In the genomic region with DNA sequence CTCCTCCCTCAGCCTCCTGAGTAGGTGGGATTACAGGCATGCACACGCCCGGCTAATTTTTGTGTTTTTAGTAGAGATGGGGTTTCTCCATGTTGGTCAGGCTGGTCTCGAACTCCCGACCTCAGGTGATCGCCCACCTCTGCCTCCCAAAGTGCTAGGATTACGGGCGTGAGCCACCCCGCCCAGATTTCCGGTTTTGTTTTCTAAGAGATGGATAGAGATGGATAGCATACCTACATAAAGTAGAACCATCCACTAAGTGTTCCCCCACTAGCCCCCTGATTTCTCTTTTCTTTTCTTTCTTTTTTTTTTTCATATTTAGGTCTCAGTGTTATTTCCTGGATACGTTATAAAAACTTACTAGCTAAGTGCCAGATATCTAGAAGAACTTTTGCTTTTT, we compare ENCODE assay signal across 7 cellular contexts. TPM values are rescaled to one million over a fixed set of nuclear protein-coding genes. Genes with fewer than 3 reads are reported as not detected.
DNase-seq lines count a peak whose midpoint lies in the region; ATAC-seq and TF ChIP-seq lines count a peak whose summit lies in the region.

No MANE protein-coding gene starts in this region.

- peaks cover 3% of the 10 kb centered on the region; the same call in 1 of the 2 replicates for H3K36me3 Mint-ChIP-seq in WTC11
- H3K36me3 Mint-ChIP-seq in stimulated activated effector memory CD8-positive, alpha-beta T cell treated with anti-CD3 and anti-CD28 coated beads, Interleukin-12 subunit alpha, Interleukin-12 subunit beta, amount 100 ng/mL, for 72 hours = peaks cover 68% of the 10 kb centered on the region

- H3K4me3 ChIP-seq in HEK293 (ENCODE audit: low read depth, low read length) (peak overlapping the region; percentile 75), hepatocyte (peak overlapping the region; percentile 78)

- DNase-seq in WTC11 (ENCODE audit: low spot score) = no peak
- DNase-seq in hepatocyte (ENCODE audit: low spot score) = no peak
- DNase-seq in stimulated activated effector memory CD8-positive, alpha-beta T cell treated with anti-CD3 and anti-CD28 coated beads, Interleukin-12 subunit alpha, Interleukin-12 subunit beta, amount 100 ng/mL, for 72 hours (ENCODE audit: low spot score in 2 of 2) = no peak
- no peak for DNase-seq in DMS53 (lab: John Stamatoyannopoulos, UW)
- DNase-seq in hippocampal formation (lab: John Stamatoyannopoulos, UW) = no peak

- H3K27me3 Mint-ChIP-seq in WTC11 (ENCODE audit: low read depth) = no peaks in the 10 kb centered on the region

- H3K79me2 ChIP-seq in hepatocyte = peaks cover 66% of the 10 kb centered on the region

- H2AFZ ChIP-seq in hepatocyte = no peak overlapping the region

- H3K9me3 ChIP-seq in HEK293 (ENCODE audit: control insufficient read depth, insufficient read depth, low read depth, low read length) = no peaks in the 10 kb centered on the region
- no peaks in the 10 kb centered on the region for H3K9me3 ChIP-seq in hepatocyte (ENCODE audit: low read depth)

- H4K20me1 ChIP-seq in hepatocyte (ENCODE audit: insufficient read depth, poor library complexity, severe bottlenecking) = peaks cover 57% of the 10 kb centered on the region

- H3K27ac ChIP-seq in HEK293 (ENCODE audit: extremely low read depth, low read depth, low read length) (no peak overlapping the region), hepatocyte (peak overlapping the region; percentile 100)

- peaks cover 35% of the 10 kb centered on the region for H3K4me1 Mint-ChIP-seq in WTC11
- peaks cover 42% of the 10 kb centered on the region for H3K4me1 Mint-ChIP-seq in stimulated activated effector memory CD8-positive, alpha-beta T cell treated with anti-CD3 and anti-CD28 coated beads, Interleukin-12 subunit alpha, Interleukin-12 subunit beta, amount 100 ng/mL, for 72 hours

- POLR2A ChIA-PET in HEK293 (lab: Yijun Ruan, JAX) (interaction anchor here (0.7 to 2.6 kb wide), 3 partner anchors 11 to 294 kb away, joined by 3 to 39 read pairs (median 3); no protein-coding TSS in a partner anchor), WTC11 (lab: Charles Lee) (interaction anchor here (1.6 to 3.1 kb wide), 2 partner anchors 50 to 54 kb away, joined by 6 to 18 read pairs; no protein-coding TSS in a partner anchor)

- H3K27me3 ChIP-seq in hepatocyte = no peaks in the 10 kb centered on the region

- ATAC-seq in WTC11 = no peak
- no peak for ATAC-seq in stimulated activated effector memory CD8-positive, alpha-beta T cell treated with anti-CD3 and anti-CD28 coated beads, Interleukin-12 subunit alpha, Interleukin-12 subunit beta, amount 100 ng/mL, for 72 hours
- no peak for ATAC-seq in GM21737 (IDR thresholded peaks at IDR 0.05; ENCODE audit: unreplicated experiment)

- H3K9me3 Mint-ChIP-seq in WTC11 = no peaks in the 10 kb centered on the region
- H3K9me3 Mint-ChIP-seq in stimulated activated effector memory CD8-positive, alpha-beta T cell treated with anti-CD3 and anti-CD28 coated beads, Interleukin-12 subunit alpha, Interleukin-12 subunit beta, amount 100 ng/mL, for 72 hours = no peaks in the 10 kb centered on the region

- H3K4me1 ChIP-seq in HEK293 (ENCODE audit: control insufficient read depth, insufficient read depth, low read length) = peaks cover 8% of the 10 kb centered on the region
- H3K4me1 ChIP-seq in hepatocyte (ENCODE audit: insufficient read depth) = peaks cover 36% of the 10 kb centered on the region

- peak overlapping the region; percentile 82 for H3K4me2 ChIP-seq in hepatocyte

- no peak overlapping the region; the same call in 1 of the 2 replicates for H3K27ac Mint-ChIP-seq in WTC11
- peak overlapping the region; percentile 99 for H3K27ac Mint-ChIP-seq in stimulated activated effector memory CD8-positive, alpha-beta T cell treated with anti-CD3 and anti-CD28 coated beads, Interleukin-12 subunit alpha, Interleukin-12 subunit beta, amount 100 ng/mL, for 72 hours

- H3K36me3 ChIP-seq in HEK293 (ENCODE audit: control insufficient read depth in 2 of 2, insufficient read depth in 1 of 2, low read length in 2 of 2) (peaks cover 3 to 13% of the 10 kb centered on the region in 2 experiments), hepatocyte (replicated peaks; ENCODE audit: insufficient read depth, low read depth) (no peaks in the 10 kb centered on the region)

- WGBS in hepatocyte (ENCODE audit: low lambda C conversion rate, missing lambda C conversion rate) = 33% methylated on average over 10 of the region's 10 CpGs

- H3K4me3 Mint-ChIP-seq in WTC11 = peak overlapping the region; percentile 98
- H3K4me3 Mint-ChIP-seq in stimulated activated effector memory CD8-positive, alpha-beta T cell treated with anti-CD3 and anti-CD28 coated beads, Interleukin-12 subunit alpha, Interleukin-12 subunit beta, amount 100 ng/mL, for 72 hours = peak overlapping the region; percentile 99

- CTCF ChIA-PET in HEK293 (lab: Yijun Ruan, JAX) (interaction anchor here (0.6 to 3.9 kb wide), 7 partner anchors 17 to 358 kb away, joined by 3 to 27 read pairs (median 5); no protein-coding TSS in a partner anchor), WTC11 (lab: Charles Lee) (interaction anchor here (1.5 to 2.2 kb wide), 2 partner anchors 37 to 50 kb away, joined by 5 to 6 read pairs; no protein-coding TSS in a partner anchor)

- H3K9me2 ChIP-seq in hepatocyte (replicated peaks; ENCODE audit: insufficient read depth) = no peaks in the 10 kb centered on the region

- TF ChIP-seq CTCF in HEK293 (tag by site-specific recombination; IDR thresholded peaks at IDR 0.05) (no peak), WTC11 (IDR thresholded peaks at IDR 0.05) (no peak), hepatocyte (IDR thresholded peaks at IDR 0.05; ENCODE audit: poor library complexity) (no peak)

TF ChIP-seq in HEK293, 187 proteins besides CTCF, POLR2A, EP300 and RAD21 (continues in another document):
- TF ChIP-seq, protein P1, sequence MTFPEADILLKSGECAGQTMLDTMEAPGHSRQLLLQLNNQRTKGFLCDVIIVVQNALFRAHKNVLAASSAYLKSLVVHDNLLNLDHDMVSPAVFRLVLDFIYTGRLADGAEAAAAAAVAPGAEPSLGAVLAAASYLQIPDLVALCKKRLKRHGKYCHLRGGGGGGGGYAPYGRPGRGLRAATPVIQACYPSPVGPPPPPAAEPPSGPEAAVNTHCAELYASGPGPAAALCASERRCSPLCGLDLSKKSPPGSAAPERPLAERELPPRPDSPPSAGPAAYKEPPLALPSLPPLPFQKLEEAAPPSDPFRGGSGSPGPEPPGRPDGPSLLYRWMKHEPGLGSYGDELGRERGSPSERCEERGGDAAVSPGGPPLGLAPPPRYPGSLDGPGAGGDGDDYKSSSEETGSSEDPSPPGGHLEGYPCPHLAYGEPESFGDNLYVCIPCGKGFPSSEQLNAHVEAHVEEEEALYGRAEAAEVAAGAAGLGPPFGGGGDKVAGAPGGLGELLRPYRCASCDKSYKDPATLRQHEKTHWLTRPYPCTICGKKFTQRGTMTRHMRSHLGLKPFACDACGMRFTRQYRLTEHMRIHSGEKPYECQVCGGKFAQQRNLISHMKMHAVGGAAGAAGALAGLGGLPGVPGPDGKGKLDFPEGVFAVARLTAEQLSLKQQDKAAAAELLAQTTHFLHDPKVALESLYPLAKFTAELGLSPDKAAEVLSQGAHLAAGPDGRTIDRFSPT (tag by site-specific recombination; IDR thresholded peaks at IDR 0.05) = 0 out of 2 replicates have a peak, but pooled peaks have one; percentile 18

TF ChIP-seq in WTC11, 78 proteins besides CTCF, POLR2A, EP300 and RAD21 (continues in another document):
- TF ChIP-seq NR3C1 (CRISPR knock-in tag; conservative IDR thresholded peaks at IDR 0.05; ENCODE audit: low read depth) (no peak), JAZF1 (CRISPR knock-in tag; IDR thresholded peaks at IDR 0.05) (no peak), NR2C2 (CRISPR knock-in tag; IDR thresholded peaks at IDR 0.05) (no peak), ZNF138 (CRISPR knock-in tag; conservative IDR thresholded peaks at IDR 0.05) (no peak)
- TF ChIP-seq, protein P2, sequence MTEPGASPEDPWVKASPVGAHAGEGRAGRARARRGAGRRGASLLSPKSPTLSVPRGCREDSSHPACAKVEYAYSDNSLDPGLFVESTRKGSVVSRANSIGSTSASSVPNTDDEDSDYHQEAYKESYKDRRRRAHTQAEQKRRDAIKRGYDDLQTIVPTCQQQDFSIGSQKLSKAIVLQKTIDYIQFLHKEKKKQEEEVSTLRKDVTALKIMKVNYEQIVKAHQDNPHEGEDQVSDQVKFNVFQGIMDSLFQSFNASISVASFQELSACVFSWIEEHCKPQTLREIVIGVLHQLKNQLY (CRISPR knock-in tag; IDR thresholded peaks at IDR 0.05) = no peak
- TF ChIP-seq, protein P3, sequence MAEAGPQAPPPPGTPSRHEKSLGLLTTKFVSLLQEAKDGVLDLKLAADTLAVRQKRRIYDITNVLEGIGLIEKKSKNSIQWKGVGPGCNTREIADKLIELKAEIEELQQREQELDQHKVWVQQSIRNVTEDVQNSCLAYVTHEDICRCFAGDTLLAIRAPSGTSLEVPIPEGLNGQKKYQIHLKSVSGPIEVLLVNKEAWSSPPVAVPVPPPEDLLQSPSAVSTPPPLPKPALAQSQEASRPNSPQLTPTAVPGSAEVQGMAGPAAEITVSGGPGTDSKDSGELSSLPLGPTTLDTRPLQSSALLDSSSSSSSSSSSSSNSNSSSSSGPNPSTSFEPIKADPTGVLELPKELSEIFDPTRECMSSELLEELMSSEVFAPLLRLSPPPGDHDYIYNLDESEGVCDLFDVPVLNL (CRISPR knock-in tag; IDR thresholded peaks at IDR 0.05; ENCODE audit: borderline replicate concordance, low read depth) = no peak
- TF ChIP-seq, protein P4, sequence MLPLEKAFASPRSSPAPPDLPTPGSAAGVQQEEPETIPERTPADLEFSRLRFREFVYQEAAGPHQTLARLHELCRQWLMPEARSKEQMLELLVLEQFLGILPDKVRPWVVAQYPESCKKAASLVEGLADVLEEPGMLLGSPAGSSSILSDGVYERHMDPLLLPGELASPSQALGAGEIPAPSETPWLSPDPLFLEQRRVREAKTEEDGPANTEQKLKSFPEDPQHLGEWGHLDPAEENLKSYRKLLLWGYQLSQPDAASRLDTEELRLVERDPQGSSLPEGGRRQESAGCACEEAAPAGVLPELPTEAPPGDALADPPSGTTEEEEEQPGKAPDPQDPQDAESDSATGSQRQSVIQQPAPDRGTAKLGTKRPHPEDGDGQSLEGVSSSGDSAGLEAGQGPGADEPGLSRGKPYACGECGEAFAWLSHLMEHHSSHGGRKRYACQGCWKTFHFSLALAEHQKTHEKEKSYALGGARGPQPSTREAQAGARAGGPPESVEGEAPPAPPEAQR (CRISPR knock-in tag; IDR thresholded peaks at IDR 0.05) = no peak
- TF ChIP-seq, protein P5, sequence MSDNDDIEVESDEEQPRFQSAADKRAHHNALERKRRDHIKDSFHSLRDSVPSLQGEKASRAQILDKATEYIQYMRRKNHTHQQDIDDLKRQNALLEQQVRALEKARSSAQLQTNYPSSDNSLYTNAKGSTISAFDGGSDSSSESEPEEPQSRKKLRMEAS (CRISPR knock-in tag; IDR thresholded peaks at IDR 0.05) = no peak

RNA-seq across cellular contexts. Expression of a gene that starts 2.0 kb away (rescaled TPM):
- total RNA-seq in WTC11 (2021) = 167 to 223 TPM (median 221 TPM) in 3 replicates
- 179 and 214 TPM in 2 replicates for total RNA-seq in hepatocyte
- polyA plus RNA-seq in hepatocyte = 161 and 206 TPM in 2 replicates
